In the genomic region with DNA sequence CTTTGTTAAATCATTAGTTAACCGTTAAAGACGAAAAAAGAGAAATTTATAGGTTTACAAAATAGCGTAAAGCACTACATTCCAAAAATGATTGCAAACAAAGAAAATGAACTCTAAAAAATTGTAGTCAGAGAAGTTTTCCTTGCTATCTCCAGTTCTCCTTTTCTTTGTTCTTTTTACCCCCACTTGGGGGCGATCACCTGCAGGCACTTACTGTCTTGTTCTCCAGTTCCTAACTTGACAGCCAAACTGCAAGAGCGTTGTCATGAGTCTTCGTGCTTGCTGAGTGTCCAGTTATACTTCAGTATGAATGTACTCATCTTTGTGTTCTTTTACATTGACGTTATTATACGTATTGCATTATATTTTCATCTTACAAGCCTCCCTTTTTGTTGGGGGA, we compare ENCODE assay signal across 11 cellular contexts. TPM values are rescaled to one million over a fixed set of nuclear protein-coding genes. Genes with fewer than 3 reads are reported as not detected.
DNase-seq lines count a peak whose midpoint lies in the region; FAIRE-seq and TF ChIP-seq lines count a peak whose summit lies in the region.
"Had no signal": no experiment of that assay in that cellular context is flagged by ENCODE, and none has a peak within 500 bp of the region (broad histone marks: within the 10 kb centered on the region; RNA-seq: fewer than 3 reads in every experiment).

No MANE protein-coding gene starts in this region.

- 96 to 97% (median 97%) methylated on average over 8 of the region's 8 CpGs for WGBS in small intestine, 3 donors

- no peaks in the 10 kb centered on the region for H3K27me3 Mint-ChIP-seq in activated naive CD8-positive, alpha-beta T cell
- H3K27me3 Mint-ChIP-seq in activated naive CD8-positive, alpha-beta T cell treated with anti-CD3 and anti-CD28 coated beads for 36 hours = no peaks in the 10 kb centered on the region
- no peaks in the 10 kb centered on the region for H3K27me3 Mint-ChIP-seq in endothelial cell (ENCODE audit: unreplicated experiment)
- H3K27me3 Mint-ChIP-seq: activated naive CD4-positive, alpha-beta T cell treated with anti-CD3 and anti-CD28 coated beads, Interleukin-2, amount 50 U/mL, for 24 hours had no signal

- no peak for FAIRE-seq in small intestine (lab: Jason Lieb, UNC)

- intact Hi-C loops in left ventricle myocardium inferior (cut with micrococcal nuclease) = no loop called here

- H3K27me3 ChIP-seq in small intestine (ENCODE audit: control insufficient read depth in 2 of 2, insufficient read depth in 2 of 2, low read length in 2 of 2) (no peaks in the 10 kb centered on the region), left ventricle myocardium inferior (ENCODE audit: low read depth) (no peaks in the 10 kb centered on the region)

- H3K4me3 ChIP-seq in small intestine (ENCODE audit: low read depth in 1 of 2, low read length in 2 of 2) (no peak overlapping the region), left ventricle myocardium inferior (no peak overlapping the region)

- DNase-seq in activated naive CD8-positive, alpha-beta T cell treated with anti-CD3 and anti-CD28 coated beads for 36 hours = no peak
- DNase-seq in NCI-H460 (ENCODE audit: extremely low read depth, low read depth) (peak; percentile 5), endothelial cell (ENCODE audit: low spot score) (no peak), small intestine (peak; percentile 13), NCI-H187 treated with DMSO at 0.1 percent for 48 hours (lab: John Stamatoyannopoulos, UW) (no peak), left ventricle myocardium inferior (no peak), mucosa of gallbladder (ENCODE audit: low spot score) (no peak)
- DNase-seq: posterior cingulate gyrus had no signal

- peak; percentile 50 for TF ChIP-seq CTCF in endothelial cell (IDR thresholded peaks at IDR 0.05; ENCODE audit: unreplicated experiment)
- TF ChIP-seq CTCF in left ventricle myocardium inferior (IDR thresholded peaks at IDR 0.05; ENCODE audit: borderline replicate concordance) = no peak

- H3K36me3 ChIP-seq in small intestine (ENCODE audit: control insufficient read depth in 2 of 2, insufficient read depth in 2 of 2, low read length in 2 of 2) (peaks cover 21 to 39% of the 10 kb centered on the region in 2 donors), left ventricle myocardium inferior (peaks cover 95% of the 10 kb centered on the region)

- H3K9me3 ChIP-seq in small intestine (ENCODE audit: control insufficient read depth, low read depth) (no peaks in the 10 kb centered on the region), left ventricle myocardium inferior (replicated peaks) (peaks cover 11% of the 10 kb centered on the region)

- H3K27ac Mint-ChIP-seq in activated naive CD8-positive, alpha-beta T cell = peak overlapping the region; percentile 82
- no peak overlapping the region for H3K27ac Mint-ChIP-seq in activated naive CD8-positive, alpha-beta T cell treated with anti-CD3 and anti-CD28 coated beads for 36 hours
- H3K27ac Mint-ChIP-seq in endothelial cell (ENCODE audit: unreplicated experiment) = no peak overlapping the region
- H3K27ac Mint-ChIP-seq: stimulated activated effector memory CD8-positive, alpha-beta T cell treated with anti-CD3 and anti-CD28 coated beads, Interleukin-12 subunit alpha, Interleukin-12 subunit beta, amount 100 ng/mL, for 72 hours had no signal

- peaks cover 44% of the 10 kb centered on the region for H3K36me3 Mint-ChIP-seq in activated naive CD8-positive, alpha-beta T cell
- peaks cover 75% of the 10 kb centered on the region for H3K36me3 Mint-ChIP-seq in activated naive CD8-positive, alpha-beta T cell treated with anti-CD3 and anti-CD28 coated beads for 36 hours
- H3K36me3 Mint-ChIP-seq in endothelial cell (ENCODE audit: low read depth, unreplicated experiment) = peaks cover 50% of the 10 kb centered on the region
- H3K36me3 Mint-ChIP-seq: stimulated activated effector memory CD8-positive, alpha-beta T cell treated with anti-CD3 and anti-CD28 coated beads, Interleukin-12 subunit alpha, Interleukin-12 subunit beta, amount 100 ng/mL, for 72 hours had no signal

- H3K4me1 ChIP-seq in small intestine (ENCODE audit: control insufficient read depth in 2 of 2, insufficient read depth in 1 of 2, low read depth in 1 of 2, low read length in 1 of 2) (no peaks in the 10 kb centered on the region), left ventricle myocardium inferior (peaks cover 32% of the 10 kb centered on the region)

- no peak overlapping the region for H3K4me3 Mint-ChIP-seq in activated naive CD8-positive, alpha-beta T cell
- H3K4me3 Mint-ChIP-seq in activated naive CD8-positive, alpha-beta T cell treated with anti-CD3 and anti-CD28 coated beads for 36 hours = no peak overlapping the region
- H3K4me3 Mint-ChIP-seq in endothelial cell (ENCODE audit: unreplicated experiment) = no peak overlapping the region
- H3K4me3 Mint-ChIP-seq: activated naive CD4-positive, alpha-beta T cell treated with anti-CD3 and anti-CD28 coated beads, Interleukin-2, amount 50 U/mL, for 24 hours; stimulated activated effector memory CD8-positive, alpha-beta T cell treated with anti-CD3 and anti-CD28 coated beads, Interleukin-12 subunit alpha, Interleukin-12 subunit beta, amount 100 ng/mL, for 72 hours had no signal

- peaks cover 4% of the 10 kb centered on the region for H3K9me3 Mint-ChIP-seq in activated naive CD8-positive, alpha-beta T cell (ENCODE audit: low read depth)
- peaks cover 15% of the 10 kb centered on the region for H3K9me3 Mint-ChIP-seq in activated naive CD8-positive, alpha-beta T cell treated with anti-CD3 and anti-CD28 coated beads for 36 hours
- H3K9me3 Mint-ChIP-seq in endothelial cell (ENCODE audit: unreplicated experiment) = peaks cover 5% of the 10 kb centered on the region

- H3K27ac ChIP-seq in small intestine (ENCODE audit: low read depth in 1 of 2, low read length in 1 of 2) = no peak overlapping the region
- no peak overlapping the region for H3K27ac ChIP-seq in left ventricle myocardium inferior (replicated peaks)

- H3K4me1 Mint-ChIP-seq in activated naive CD8-positive, alpha-beta T cell (ENCODE audit: low read depth) = peaks cover 35% of the 10 kb centered on the region
- H3K4me1 Mint-ChIP-seq in activated naive CD8-positive, alpha-beta T cell treated with anti-CD3 and anti-CD28 coated beads for 36 hours = peaks cover 29% of the 10 kb centered on the region
- H3K4me1 Mint-ChIP-seq in endothelial cell (ENCODE audit: unreplicated experiment) = peaks cover 5% of the 10 kb centered on the region

RNA-seq across cellular contexts. Expression of gene CHD2, which starts 54.5 kb away (rescaled TPM):
- total RNA-seq in activated naive CD8-positive, alpha-beta T cell treated with anti-CD3 and anti-CD28 coated beads for 36 hours = 10 to 100 TPM; 92.8 to 95.7 TPM
- total RNA-seq in NCI-H460 (2014; rRNA removed; shearing (Covaris generic)) = 28.3 and 40.4 TPM in 2 replicates
- 22.3 and 28.5 TPM in 2 replicates for polyA plus RNA-seq in NCI-H460 (2014; cell fraction: nucleus; rRNA removed)
- total RNA-seq in endothelial cell (ENCODE audit: unreplicated experiment) = 96.3 TPM
- polyA plus RNA-seq in small intestine = 10 to 100 TPM; 29.2 to 33.1 (median 31.2) TPM
- total RNA-seq in left ventricle myocardium inferior = 41.3 TPM
- 124 TPM for total RNA-seq in mucosa of gallbladder

Comparison
In these comparisons a context has a peak if more than half of its experiments do, and no peak if none do; other contexts are left out.
1. DNase-seq: peak in NCI-H460 (single experiment) and small intestine (single experiment); none in activated naive CD8-positive, alpha-beta T cell treated with anti-CD3 and anti-CD28 coated beads for 36 hours (single experiment), endothelial cell (single experiment), NCI-H187 treated with DMSO at 0.1 percent for 48 hours (single experiment), left ventricle myocardium inferior (single experiment) and mucosa of gallbladder (single experiment).